8 cellular contexts compared by ENCODE assay signal in the genomic region with DNA sequence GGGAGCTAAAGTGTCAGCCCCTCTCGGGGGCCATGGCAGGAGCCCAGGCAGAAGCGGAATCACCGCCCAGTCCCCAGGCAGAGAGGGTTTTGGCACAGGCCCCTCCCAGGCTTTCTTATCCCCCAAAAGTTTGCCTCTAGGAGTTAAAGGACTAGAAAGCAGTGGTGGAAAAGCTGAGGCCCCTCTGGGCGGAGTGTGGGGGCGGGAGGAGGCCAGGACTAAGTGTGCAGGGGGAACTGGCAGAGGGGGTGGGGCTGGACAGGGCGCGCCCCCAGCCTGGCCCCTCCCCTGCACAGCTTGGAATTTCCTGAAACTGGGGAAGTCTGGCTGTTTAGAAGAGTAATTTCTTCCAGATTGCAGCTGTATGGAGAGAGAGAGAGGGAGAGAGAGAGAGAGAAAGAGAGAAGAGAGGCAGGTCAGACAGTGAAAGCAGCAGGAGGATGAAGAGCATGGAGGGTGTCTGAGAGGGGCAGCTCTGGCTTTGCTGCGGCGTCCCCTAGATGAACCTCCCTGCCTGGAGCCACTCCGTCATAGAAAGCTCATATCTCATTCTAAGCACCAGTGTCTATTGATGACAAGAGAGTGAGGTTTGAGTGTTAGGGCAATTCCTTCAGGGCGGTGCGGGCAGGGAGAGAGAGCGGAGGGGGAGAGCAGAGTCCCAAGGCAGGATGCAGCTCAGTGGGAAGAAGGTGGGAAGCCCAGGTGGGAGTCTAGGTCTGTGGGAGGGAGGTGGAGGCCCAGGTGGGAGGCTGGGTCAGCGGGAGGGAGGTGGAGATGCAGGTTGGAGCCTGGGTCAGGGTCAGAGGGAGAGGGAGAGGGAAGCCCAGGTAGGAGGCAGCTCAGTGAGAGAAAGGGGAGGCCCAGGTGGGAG. TPM values are rescaled to one million over a fixed set of nuclear protein-coding genes. Genes with fewer than 3 reads are reported as not detected.
A peak's percentile ranks its signal among the peaks of the same experiment; 100 is the strongest.
DNase-seq lines count a peak whose midpoint lies in the region; ATAC-seq and TF ChIP-seq lines count a peak whose summit lies in the region.

TSS of gene CDC42EP5 (minus strand) at position 226 of the 871 bp plus-strand sequence. CDS start 7,749 bp downstream, outside the sequence.

- H3K36me3 Mint-ChIP-seq in effector memory CD8-positive, alpha-beta T cell (ENCODE audit: insufficient read depth) = peaks cover 3% of the 10 kb centered on the region

- peak within 1 kb of the TSS in 1 of 2 experiments; percentile 64 for H3K23ac ChIP-seq in mesenchymal stem cell (ENCODE audit: low read length in 2 of 2)

- peak within 1 kb of the TSS; percentile 84 to 86 for H3K18ac ChIP-seq in mesenchymal stem cell (ENCODE audit: low read depth in 1 of 2, low read length in 2 of 2)

- peak within 1 kb of the TSS; percentile 9 for H3K27ac ChIP-seq in mesenchymal stem cell (ENCODE audit: low read length, poor library complexity, severe bottlenecking)
- peak within 1 kb of the TSS; percentile 68 for H3K27ac ChIP-seq in upper lobe of right lung

- H3F3A ChIP-seq in Loucy (ENCODE audit: low read depth) = no peaks in the 10 kb centered on the region

- H3K9me2 ChIP-seq in Loucy (replicated peaks; ENCODE audit: low read depth, low read length) = no peaks in the 10 kb centered on the region

- peak within 1 kb of the TSS; percentile 61 to 92 for H3K4ac ChIP-seq in mesenchymal stem cell (ENCODE audit: low read depth in 1 of 2, low read length in 2 of 2)

- no peak for TF ChIP-seq CTCF in Loucy (conservative IDR thresholded peaks at IDR 0.05; ENCODE audit: low read length)
- TF ChIP-seq CTCF in upper lobe of right lung (IDR thresholded peaks at IDR 0.05) = no peak

- no peaks in the 10 kb centered on the region for H3K79me2 ChIP-seq in Loucy (ENCODE audit: insufficient read depth, low read length)

- intact Hi-C loops in upper lobe of right lung (cut with DNase I) (no loop called here), posterior cingulate gyrus (cut with DNase I) (no loop called here)

- H3K4me2 ChIP-seq in Loucy (ENCODE audit: low read depth, low read length, poor library complexity, severe bottlenecking) (no peak within 1 kb of the TSS), mesenchymal stem cell (ENCODE audit: low read length, poor library complexity, severe bottlenecking) (peak within 1 kb of the TSS; percentile 76)

- peak within 1 kb of the TSS; percentile 79 for H4K91ac ChIP-seq in mesenchymal stem cell (ENCODE audit: low read length)

- peak within 1 kb of the TSS; percentile 91 for H2BK120ac ChIP-seq in mesenchymal stem cell (ENCODE audit: low read depth, low read length)

- H3K4me3 ChIP-seq in Loucy (ENCODE audit: low read length, poor library complexity, severe bottlenecking) = no peak within 1 kb of the TSS
- peak within 1 kb of the TSS; percentile 60 to 73 for H3K4me3 ChIP-seq in mesenchymal stem cell (ENCODE audit: insufficient read depth in 1 of 2, low read depth in 1 of 2, low read length in 2 of 2)
- peak within 1 kb of the TSS; percentile 50 for H3K4me3 ChIP-seq in upper lobe of right lung

- no peaks in the 10 kb centered on the region for H3K4me1 ChIP-seq in Loucy (ENCODE audit: insufficient read depth, low read length, poor library complexity, severe bottlenecking)
- H3K4me1 ChIP-seq in mesenchymal stem cell (ENCODE audit: control insufficient read depth, insufficient read depth, low read depth, low read length) = peaks cover 18% of the 10 kb centered on the region
- peaks cover 32% of the 10 kb centered on the region for H3K4me1 ChIP-seq in upper lobe of right lung

- in situ Hi-C loops in ACHN (cut with HindIII; ENCODE audit: low pct_ligation_motif_present, low pct_unique_long_range_greater_than_20kb, low sequenced_read_pairs) = no loop called here

- peak within 1 kb of the TSS; percentile 83 for H2BK15ac ChIP-seq in mesenchymal stem cell (ENCODE audit: low read depth, poor library complexity, severe bottlenecking)

- ATAC-seq in effector memory CD8-positive, alpha-beta T cell (replicated peaks) = peak; percentile 39
- ATAC-seq in upper lobe of right lung = peak; percentile 84
- ATAC-seq in HG03520 (IDR thresholded peaks at IDR 0.05; ENCODE audit: unreplicated experiment) = no peak

- no peaks in the 10 kb centered on the region for H4K20me1 ChIP-seq in Loucy (ENCODE audit: insufficient read depth, low read length, poor library complexity, severe bottlenecking)

- no peaks in the 10 kb centered on the region for H3K36me3 ChIP-seq in Loucy (ENCODE audit: insufficient read depth, low read length)
- no peaks in the 10 kb centered on the region for H3K36me3 ChIP-seq in mesenchymal stem cell (ENCODE audit: control insufficient read depth in 1 of 2, insufficient read depth in 2 of 2, low read depth in 1 of 2, low read length in 2 of 2)
- no peaks in the 10 kb centered on the region for H3K36me3 ChIP-seq in upper lobe of right lung

- no peak within 1 kb of the TSS for H2AK5ac ChIP-seq in mesenchymal stem cell (ENCODE audit: low read length, severe bottlenecking)

- H3K27me3 ChIP-seq in Loucy (ENCODE audit: insufficient read depth, low read length, poor library complexity, severe bottlenecking) (no peaks in the 10 kb centered on the region), mesenchymal stem cell (ENCODE audit: control insufficient read depth in 1 of 2, insufficient read depth in 1 of 2, low read length in 2 of 2) (peaks cover 12 to 22% of the 10 kb centered on the region in 2 experiments), upper lobe of right lung (peaks cover 29% of the 10 kb centered on the region)

- 12% methylated on average over 13 of the region's 14 CpGs for WGBS in mesenchymal stem cell

- H3K9me3 ChIP-seq in Loucy (ENCODE audit: insufficient read depth, low read depth, low read length) = no peaks in the 10 kb centered on the region
- H3K9me3 ChIP-seq in mesenchymal stem cell (ENCODE audit: control insufficient read depth, low read length) = no peaks in the 10 kb centered on the region
- H3K9me3 ChIP-seq in upper lobe of right lung = no peaks in the 10 kb centered on the region

- H2AFZ ChIP-seq in Loucy (ENCODE audit: low read length) (peak within 1 kb of the TSS; percentile 45; the same call in 1 of the 2 replicates), mesenchymal stem cell (ENCODE audit: low read depth, low read length) (peak within 1 kb of the TSS; percentile 20)

- peak within 1 kb of the TSS; percentile 91 for H4K8ac ChIP-seq in mesenchymal stem cell (ENCODE audit: low read length)

- H2BK5ac ChIP-seq in mesenchymal stem cell (ENCODE audit: low read depth, low read length, poor library complexity, severe bottlenecking) = no peak within 1 kb of the TSS

- DNase-seq in ACHN (peak; percentile 5), mesenchymal stem cell (peak; percentile 92), upper lobe of right lung (no peak), GF-D8 (lab: John Stamatoyannopoulos, UW) (no peak), posterior cingulate gyrus (no peak)
- DNase-seq in effector memory CD8-positive, alpha-beta T cell = no peak

- H3K4me3 Mint-ChIP-seq in effector memory CD8-positive, alpha-beta T cell = no peak within 1 kb of the TSS

- H3K9ac ChIP-seq in Loucy (ENCODE audit: low read depth, low read length, poor library complexity, severe bottlenecking) (no peak within 1 kb of the TSS), mesenchymal stem cell (ENCODE audit: low read length) (peak within 1 kb of the TSS; percentile 73)

- H2BK12ac ChIP-seq in mesenchymal stem cell (ENCODE audit: low read length in 2 of 2) = peak within 1 kb of the TSS; percentile 29 to 50

- peaks cover 33 to 56% of the 10 kb centered on the region in 2 donors for H3K27me3 Mint-ChIP-seq in effector memory CD8-positive, alpha-beta T cell

- no peak within 1 kb of the TSS for H3K27ac Mint-ChIP-seq in effector memory CD8-positive, alpha-beta T cell

- H3K79me1 ChIP-seq in mesenchymal stem cell (replicated peaks; ENCODE audit: low read length, poor library complexity, severe bottlenecking) = no peaks in the 10 kb centered on the region

- peaks cover 4 to 8% of the 10 kb centered on the region in 2 donors for H3K4me1 Mint-ChIP-seq in effector memory CD8-positive, alpha-beta T cell (ENCODE audit: low read depth in 2 of 2)

- H3K9me3 Mint-ChIP-seq in effector memory CD8-positive, alpha-beta T cell = no peaks in the 10 kb centered on the region

- H3K14ac ChIP-seq in mesenchymal stem cell (ENCODE audit: low read length in 2 of 2) = peak within 1 kb of the TSS in 1 of 2 experiments; percentile 82

RNA-seq across cellular contexts. Expression of gene CDC42EP5, which starts in this region (rescaled TPM):
- 85.0 TPM for polyA plus RNA-seq in mesenchymal stem cell (2013, experiment 1 of 2)
- 94.3 TPM for polyA plus RNA-seq in mesenchymal stem cell (2013, experiment 2 of 2)
- 38.2 TPM for total RNA-seq in upper lobe of right lung

Comparison
In these comparisons a context has a peak if more than half of its experiments do, and no peak if none do; other contexts are left out.
1. DNase-seq: peak in ACHN (single experiment) and mesenchymal stem cell (single experiment); none in effector memory CD8-positive, alpha-beta T cell (0 of 3), upper lobe of right lung (single experiment), GF-D8 (single experiment) and posterior cingulate gyrus (0 of 10).